ENCODE assay signal across 13 cellular contexts in genomic region chr3:167148121-167148520, GRCh38.
"Had no signal": no experiment of that assay in that cellular context is flagged by ENCODE, and none has a peak within 500 bp of the region (broad histone marks: within the 10 kb centered on the region; RNA-seq: fewer than 3 reads in every experiment).

No MANE protein-coding gene starts in this region.

- H3K27ac ChIP-seq: ovary, tibial artery, uterus had no signal

- H3K27ac Mint-ChIP-seq: activated T-helper 17 cell treated with anti-CD3 and anti-CD28 coated beads, Interleukin-2, amount 50 U/mL, for 72 hours; dendritic cell treated with granulocyte-macrophage colony-stimulating factor and Interleukin-4, amounts not matched to agents 40 ng/mL and 50 ng/mL, for 4 days; stimulated activated effector memory CD8-positive, alpha-beta T cell treated with anti-CD3 and anti-CD28 coated beads, Interleukin-12 subunit alpha, Interleukin-12 subunit beta, amount 100 ng/mL, for 72 hours; T-helper 2 cell treated with Interferon-gamma antibody and Interleukin-4, amounts not matched to agents 5 μg/mL and 100 μg/mL, for 36 hours had no signal

- ATAC-seq: activated T-helper 17 cell treated with anti-CD3 and anti-CD28 coated beads, Interleukin-2, amount 50 U/mL, for 72 hours; left lobe of liver; stimulated activated effector memory CD8-positive, alpha-beta T cell treated with anti-CD3 and anti-CD28 coated beads, Interleukin-12 subunit alpha, Interleukin-12 subunit beta, amount 100 ng/mL, for 72 hours had no signal

- H3K27me3 ChIP-seq: ovary, tibial artery, uterus had no signal

- H3K4me3 Mint-ChIP-seq: activated T-helper 17 cell treated with anti-CD3 and anti-CD28 coated beads, Interleukin-2, amount 50 U/mL, for 72 hours; dendritic cell treated with granulocyte-macrophage colony-stimulating factor and Interleukin-4, amounts not matched to agents 40 ng/mL and 50 ng/mL, for 4 days; neural crest cell; stimulated activated effector memory CD8-positive, alpha-beta T cell treated with anti-CD3 and anti-CD28 coated beads, Interleukin-12 subunit alpha, Interleukin-12 subunit beta, amount 100 ng/mL, for 72 hours; T-helper 2 cell treated with Interferon-gamma antibody and Interleukin-4, amounts not matched to agents 5 μg/mL and 100 μg/mL, for 36 hours had no signal

- DNase-seq: activated CD4-positive, alpha-beta T cell treated with anti-CD3 and anti-CD28 coated beads, Interleukin-2, amount 50 U/mL, for 1 hour; activated naive CD4-positive, alpha-beta T cell treated with Interleukin-2 at 50 U/mL for 16 hours; effector memory CD4-positive, alpha-beta T cell; ovary; stimulated activated CD4-positive, alpha-beta T cell treated with anti-CD3 and anti-CD28 coated beads, Interleukin-12 subunit alpha, Interleukin-12 subunit beta, amount 100 ng/mL, for 4 hours; tibial artery; uterus had no signal

- H3K4me3 ChIP-seq: ovary, tibial artery, uterus had no signal

- H3K4me1 Mint-ChIP-seq: activated T-helper 17 cell treated with anti-CD3 and anti-CD28 coated beads, Interleukin-2, amount 50 U/mL, for 72 hours; neural crest cell; stimulated activated effector memory CD8-positive, alpha-beta T cell treated with anti-CD3 and anti-CD28 coated beads, Interleukin-12 subunit alpha, Interleukin-12 subunit beta, amount 100 ng/mL, for 72 hours had no signal

- H3K36me3 Mint-ChIP-seq: stimulated activated effector memory CD8-positive, alpha-beta T cell treated with anti-CD3 and anti-CD28 coated beads, Interleukin-12 subunit alpha, Interleukin-12 subunit beta, amount 100 ng/mL, for 72 hours had no signal

- H3K36me3 ChIP-seq: ovary, tibial artery, uterus had no signal

- H3K27me3 Mint-ChIP-seq: activated T-helper 17 cell treated with anti-CD3 and anti-CD28 coated beads, Interleukin-2, amount 50 U/mL, for 72 hours; dendritic cell treated with granulocyte-macrophage colony-stimulating factor and Interleukin-4, amounts not matched to agents 40 ng/mL and 50 ng/mL, for 4 days had no signal

- H3K9me3 ChIP-seq: ovary, tibial artery, uterus had no signal

- H3K4me1 ChIP-seq: tibial artery, uterus had no signal

- H3K9me3 Mint-ChIP-seq: activated T-helper 17 cell treated with anti-CD3 and anti-CD28 coated beads, Interleukin-2, amount 50 U/mL, for 72 hours; dendritic cell treated with granulocyte-macrophage colony-stimulating factor and Interleukin-4, amounts not matched to agents 40 ng/mL and 50 ng/mL, for 4 days; neural crest cell had no signal
